In genomic region chr14:100590726-100591452, GRCh38 we compare ENCODE assay signal across 34 cellular contexts. TPM values are rescaled to one million over a fixed set of nuclear protein-coding genes. Genes with fewer than 3 reads are reported as not detected.
DNase-seq lines count a peak whose midpoint lies in the region; ATAC-seq, FAIRE-seq and TF ChIP-seq lines count a peak whose summit lies in the region.
"Had no signal": no experiment of that assay in that cellular context is flagged by ENCODE, and none has a peak within 500 bp of the region (broad histone marks: within the 10 kb centered on the region; RNA-seq: fewer than 3 reads in every experiment).

No MANE protein-coding gene starts in this region.

- H3K9me3 ChIP-seq in right lobe of liver (no peaks in the 10 kb centered on the region), HepG2 (ENCODE audit: low read length) (no peaks in the 10 kb centered on the region)
- H3K9me3 ChIP-seq: BLaER1 treated with 17β-estradiol and CSF1 and Interleukin-3, amounts not matched to agents 10 nM and 100 nM; breast epithelium; Caco-2; prostate gland; tibial nerve had no signal

- TF ChIP-seq POLR2A in right lobe of liver (IDR thresholded peaks at IDR 0.05) (no peak), HepG2 (IDR thresholded peaks at IDR 0.05; ENCODE audit: insufficient read depth in 1 of 2, low read depth in 2 of 2, low read length in 2 of 2) (no peak)

- peak in 2 of 3 donors; percentile 9 to 35 for DNase-seq in right lobe of liver
- no peak for DNase-seq in HepG2 (ENCODE audit: low spot score)
- peak; percentile 6 for DNase-seq in left cardiac atrium
- DNase-seq in posterior cingulate gyrus: peak in 6 of 10 donors; percentile 3 to 61 (median 19)
- DNase-seq in NCI-H1436 treated with DMSO at 0.1 percent for 48 hours (lab: John Stamatoyannopoulos, UW): no peak
- no peak for DNase-seq in GM19240 (ENCODE audit: insufficient read length, low spot score)
- DNase-seq: activated CD4-positive, alpha-beta T cell treated with anti-CD3 and anti-CD28 coated beads for 36 hours; activated naive CD4-positive, alpha-beta T cell treated with Interleukin-2 at 50 U/mL for 16 hours; activated T-cell treated with anti-CD3 and anti-CD28 coated beads, Interleukin-2, amount 50 U/mL, for 1 hour; amygdala; Caco-2; DMS79; effector CD8-positive, alpha-beta T cell; erythroblast; GDM1; Karpas-422; mesenchymal stem cell; NCI-H1417 treated with DMSO at 0.1 percent for 48 hours; NCI-H2107; NCI-H446; NCI-H774; small intestine; stimulated activated CD4-positive, alpha-beta T cell treated with anti-CD3 and anti-CD28 coated beads, Interleukin-2, amount 100 ng/mL, for 24 hours; T-helper 17 cell had no signal

- FAIRE-seq in HepG2 (lab: Jason Lieb, UNC): no peak
- FAIRE-seq: colon, small intestine had no signal

- no peak overlapping the region for H3K27ac ChIP-seq in right lobe of liver
- no peak overlapping the region for H3K27ac ChIP-seq in HepG2 (ENCODE audit: extremely low read length, insufficient read depth, low read length)
- H3K27ac ChIP-seq: BLaER1 treated with 17β-estradiol and CSF1 and Interleukin-3, amounts not matched to agents 10 nM and 100 nM; breast epithelium; HL-60; neural progenitor cell; prostate gland; tibial nerve had no signal

- H3K4me2 ChIP-seq in HepG2 (ENCODE audit: low read depth, low read length): no peak overlapping the region
- H3K4me2 ChIP-seq: neural progenitor cell had no signal

- H2AFZ ChIP-seq in HepG2 (ENCODE audit: low read length): no peak overlapping the region
- H2AFZ ChIP-seq: neural progenitor cell had no signal

- ATAC-seq in right lobe of liver (no peak), HepG2 (no peak), left cardiac atrium (no peak), GM19452 (IDR thresholded peaks at IDR 0.05; ENCODE audit: unreplicated experiment) (no peak)
- ATAC-seq: activated CD4-positive, alpha-beta T cell treated with anti-CD3 and anti-CD28 coated beads for 36 hours; T-helper 17 cell had no signal

- in situ Hi-C loops in HepG2 (cut with HindIII; ENCODE audit: extremely low pct_ligation_motif_present, low pct_unique_long_range_greater_than_20kb): no loop called here

- POLR2A ChIA-PET in HepG2 (lab: Yijun Ruan, JAX): no interaction called here

- no peak overlapping the region for H3K9ac ChIP-seq in HepG2 (ENCODE audit: insufficient read depth, low read depth, low read length)
- H3K9ac ChIP-seq: BLaER1 treated with 17β-estradiol and CSF1 and Interleukin-3, amounts not matched to agents 10 nM and 100 nM; neural progenitor cell had no signal

- H3K4me3 ChIP-seq in right lobe of liver (no peak overlapping the region), HepG2 (replicated peaks in 1 of 3; ENCODE audit: insufficient read depth in 1 of 3, low read depth in 2 of 3, low read length in 3 of 3) (no peak overlapping the region)
- H3K4me3 ChIP-seq: BLaER1 treated with 17β-estradiol and CSF1 and Interleukin-3, amounts not matched to agents 10 nM and 100 nM; breast epithelium; neural progenitor cell; prostate gland; tibial nerve had no signal

- CTCF ChIA-PET in HepG2 (lab: Yijun Ruan, JAX; ENCODE audit: low intra/inter-chr PET ratio, low total read pairs): no interaction called here

- TF ChIP-seq RAD21 in HepG2 (CRISPR knock-in tag; IDR thresholded peaks at IDR 0.05): no peak

- TF ChIP-seq EP300 in HepG2 (IDR thresholded peaks at IDR 0.05; ENCODE audit: low read depth in 2 of 2, low read length in 2 of 2) (no peak), HepG2 (CRISPR knock-in tag; IDR thresholded peaks at IDR 0.05; ENCODE audit: borderline replicate concordance) (no peak)

- peaks cover 3% of the 10 kb centered on the region; the same call in 1 of the 2 replicates for H4K20me1 ChIP-seq in HepG2 (ENCODE audit: insufficient read depth, low read length)

- no TSS peak for BruUV-seq in HepG2 (replicated peaks; lab: Mats Ljungman, UMichigan)

- no peaks in the 10 kb centered on the region for H3K79me2 ChIP-seq in HepG2 (ENCODE audit: insufficient read depth, low read length)

- intact Hi-C loops in right lobe of liver (cut with DNase I): no loop called here
- intact Hi-C loops in HepG2 (cut with micrococcal nuclease; ENCODE audit: unreplicated experiment): no loop called here
- intact Hi-C loops in left cardiac atrium (cut with DNase I): no loop called here
- intact Hi-C loops in posterior cingulate gyrus (cut with DNase I): no loop called here

- TF ChIP-seq CTCF in right lobe of liver (IDR thresholded peaks at IDR 0.05) (no peak), HepG2 (CRISPR knock-in tag; IDR thresholded peaks at IDR 0.05) (no peak)

- no peaks in the 10 kb centered on the region for H3K36me3 ChIP-seq in right lobe of liver
- no peaks in the 10 kb centered on the region for H3K36me3 ChIP-seq in HepG2 (replicated peaks in 1 of 2; ENCODE audit: control insufficient read depth in 1 of 2, insufficient read depth in 2 of 2, low read length in 2 of 2)
- H3K36me3 ChIP-seq: BLaER1 treated with 17β-estradiol and CSF1 and Interleukin-3, amounts not matched to agents 10 nM and 100 nM; breast epithelium; neural progenitor cell; prostate gland; tibial nerve had no signal

- peaks cover 0 to 6% (median 0%) of the 10 kb centered on the region in 4 donors for H3K4me1 ChIP-seq in right lobe of liver
- H3K4me1 ChIP-seq in HepG2 (ENCODE audit: insufficient read depth, low read length): no peaks in the 10 kb centered on the region
- H3K4me1 ChIP-seq: breast epithelium, Caco-2, prostate gland had no signal

- WGBS in right lobe of liver (ENCODE audit: insufficient coverage, low coverage, low lambda C conversion rate, missing lambda C conversion rate): 75% methylated on average over 5 of the region's 14 CpGs
- WGBS in HepG2 (ENCODE audit: low lambda C conversion rate): 0% methylated on average over 2 of the region's 14 CpGs

- no peaks in the 10 kb centered on the region for H3K27me3 ChIP-seq in right lobe of liver
- H3K27me3 ChIP-seq in HepG2 (ENCODE audit: control insufficient read depth in 1 of 2, insufficient read depth in 2 of 2, low read length in 2 of 2): peaks cover 11 to 83% of the 10 kb centered on the region in 2 experiments

TF ChIP-seq in HepG2, 621 proteins besides CTCF, POLR2A, EP300 and RAD21 (continues in another document):
- TF ChIP-seq, protein P1, sequence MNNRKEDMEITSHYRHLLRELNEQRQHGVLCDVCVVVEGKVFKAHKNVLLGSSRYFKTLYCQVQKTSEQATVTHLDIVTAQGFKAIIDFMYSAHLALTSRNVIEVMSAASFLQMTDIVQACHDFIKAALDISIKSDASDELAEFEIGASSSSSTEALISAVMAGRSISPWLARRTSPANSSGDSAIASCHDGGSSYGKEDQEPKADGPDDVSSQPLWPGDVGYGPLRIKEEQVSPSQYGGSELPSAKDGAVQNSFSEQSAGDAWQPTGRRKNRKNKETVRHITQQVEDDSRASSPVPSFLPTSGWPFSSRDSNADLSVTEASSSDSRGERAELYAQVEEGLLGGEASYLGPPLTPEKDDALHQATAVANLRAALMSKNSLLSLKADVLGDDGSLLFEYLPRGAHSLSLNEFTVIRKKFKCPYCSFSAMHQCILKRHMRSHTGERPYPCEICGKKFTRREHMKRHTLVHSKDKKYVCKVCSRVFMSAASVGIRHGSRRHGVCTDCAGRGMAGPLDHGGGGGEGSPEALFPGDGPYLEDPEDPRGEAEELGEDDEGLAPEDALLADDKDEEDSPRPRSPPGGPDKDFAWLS (CRISPR knock-in tag; IDR thresholded peaks at IDR 0.05; ENCODE audit: borderline replicate concordance): no peak
- no peak for TF ChIP-seq HNRNPK (IDR thresholded peaks at IDR 0.05; ENCODE audit: low read depth, low read length, poor library complexity, severe bottlenecking)
- TF ChIP-seq MATR3 (CRISPR knock-in tag; IDR thresholded peaks at IDR 0.05): no peak
- no peak for TF ChIP-seq ISL2 (CRISPR knock-in tag; IDR thresholded peaks at IDR 0.05)
- no peak for TF ChIP-seq SP2 (CRISPR knock-in tag; IDR thresholded peaks at IDR 0.05)
- TF ChIP-seq ZNF207 (IDR thresholded peaks at IDR 0.05; ENCODE audit: borderline replicate concordance): no peak
- TF ChIP-seq ZNF703 (CRISPR knock-in tag; IDR thresholded peaks at IDR 0.05; ENCODE audit: borderline replicate concordance): no peak

RNA-seq across cellular contexts. Expression of gene BEGAIN, which starts 3.7 kb away (rescaled TPM):
- total RNA-seq in right lobe of liver: under 1 TPM; 0.12 to 0.61 (median 0.34) TPM
- total RNA-seq in HepG2 (2016; rRNA removed; fragmentation: Illumina TruSeq; extraction: Trizol): not detected in 2 replicates
- total RNA-seq in HepG2 (2016; cell fraction: cytosol; rRNA removed; fragmentation: Illumina TruSeq; extraction: Trizol; ENCODE audit: low read depth): not detected in 2 replicates
- not detected in 2 replicates for total RNA-seq in HepG2 (2016; cell fraction: insoluble cytoplasmic fraction; rRNA removed; fragmentation: Illumina TruSeq; extraction: Trizol)
- not detected in 2 replicates for total RNA-seq in HepG2 (2016; cell fraction: membrane; rRNA removed; fragmentation: Illumina TruSeq; extraction: Trizol)
- total RNA-seq in HepG2 (2016; cell fraction: nucleus; rRNA removed; fragmentation: Illumina TruSeq; extraction: Trizol): not detected in 2 replicates
- polyA plus RNA-seq in HepG2 (2011; rRNA removed): not detected in 2 replicates
- not detected in 2 replicates for polyA plus RNA-seq in HepG2 (2011; cell fraction: cytosol; rRNA removed)
- polyA plus RNA-seq in HepG2 (2011; cell fraction: nucleus; rRNA removed): not detected in 2 replicates
- not detected in 2 replicates for polyA plus RNA-seq in HepG2 (2012)
- polyA plus RNA-seq in HepG2 (2016; cell fraction: cytosol; fragmentation: Illumina TruSeq; extraction: Trizol; ENCODE audit: low read depth): not detected in 2 replicates
- not detected in 2 replicates for polyA plus RNA-seq in HepG2 (2016; cell fraction: insoluble cytoplasmic fraction; fragmentation: Illumina TruSeq; extraction: Trizol; ENCODE audit: low read depth)
- polyA plus RNA-seq in HepG2 (2016; cell fraction: membrane; fragmentation: Illumina TruSeq; extraction: Trizol; ENCODE audit: low read depth): not detected in 2 replicates
- polyA plus RNA-seq in HepG2 (2016; cell fraction: nucleus; fragmentation: Illumina TruSeq; extraction: Trizol; ENCODE audit: insufficient read depth, low read depth): not detected in 2 replicates
- 39.7 TPM in 1 of 2 replicates, not detected in the other for polyA minus RNA-seq in HepG2 (2011; rRNA and poly(A)+ RNA removed; ENCODE audit: low replicate concordance)
- 0.20 TPM in 1 of 2 replicates, not detected in the other for polyA minus RNA-seq in HepG2 (2011; cell fraction: cytosol; rRNA and poly(A)+ RNA removed)
- polyA minus RNA-seq in HepG2 (2011; cell fraction: nucleus; rRNA and poly(A)+ RNA removed): 0.26 TPM in 1 of 2 replicates, not detected in the other
- 1 to 10 TPM; 1.7 to 2.1 TPM for total RNA-seq in left cardiac atrium
- total RNA-seq: fibroblast of villous mesenchyme, RPMI7951 had no signal

Comparison
In these comparisons a context has a peak if more than half of its experiments do, and no peak if none do; other contexts are left out.
1. DNase-seq: peak in right lobe of liver (2 of 3), left cardiac atrium (single experiment) and posterior cingulate gyrus (6 of 10); none in HepG2 (single experiment), NCI-H1436 treated with DMSO at 0.1 percent for 48 hours (single experiment) and GM19240 (single experiment).